In the genomic region with DNA sequence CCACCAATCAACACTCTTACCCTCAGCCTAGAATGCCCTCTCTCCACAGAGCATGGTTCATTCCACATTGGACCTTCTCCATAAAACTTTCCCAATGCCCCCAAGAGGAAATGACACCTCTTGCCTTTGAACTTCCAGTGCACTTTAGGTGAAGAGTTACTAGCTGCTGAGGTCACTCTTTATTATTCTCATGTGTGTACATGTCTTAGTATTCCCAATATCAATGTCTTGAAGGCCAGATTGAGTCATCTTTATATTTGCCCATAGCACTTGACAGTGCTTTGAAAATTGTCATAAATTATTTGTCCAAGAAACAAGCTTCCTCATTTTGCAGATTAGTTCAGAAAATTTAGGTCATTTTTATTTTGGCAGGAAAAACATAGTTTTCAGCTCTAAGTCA, we compare ENCODE assay signal across 18 cellular contexts. TPM values are rescaled to one million over a fixed set of nuclear protein-coding genes. Genes with fewer than 3 reads are reported as not detected.
DNase-seq lines count a peak whose midpoint lies in the region; ATAC-seq, FAIRE-seq and TF ChIP-seq lines count a peak whose summit lies in the region.
"Had no signal": no experiment of that assay in that cellular context is flagged by ENCODE, and none has a peak within 500 bp of the region (broad histone marks: within the 10 kb centered on the region; RNA-seq: fewer than 3 reads in every experiment).

No MANE protein-coding gene starts in this region.

- BruUV-seq in mammary epithelial cell (replicated peaks; lab: Mats Ljungman, UMichigan): no TSS peak

- H3K27me3 ChIP-seq in mammary epithelial cell (ENCODE audit: insufficient read depth, low read length) (no peaks in the 10 kb centered on the region), small intestine (ENCODE audit: control insufficient read depth in 2 of 2, insufficient read depth in 2 of 2, low read length in 2 of 2) (no peaks in the 10 kb centered on the region)
- H3K27me3 ChIP-seq in CD4-positive, alpha-beta memory T cell (ENCODE audit: insufficient read depth, low read length): no peaks in the 10 kb centered on the region
- H3K27me3 ChIP-seq: SJSA1 had no signal

- H3K4me1 Mint-ChIP-seq in CD4-positive, alpha-beta memory T cell: no peaks in the 10 kb centered on the region

- H3K36me3 ChIP-seq in mammary epithelial cell (ENCODE audit: insufficient read depth, low read length): no peaks in the 10 kb centered on the region
- no peaks in the 10 kb centered on the region for H3K36me3 ChIP-seq in small intestine (ENCODE audit: control insufficient read depth in 2 of 2, insufficient read depth in 2 of 2, low read length in 2 of 2)
- H3K36me3 ChIP-seq in CD4-positive, alpha-beta memory T cell (ENCODE audit: insufficient read depth, low read length): no peaks in the 10 kb centered on the region
- H3K36me3 ChIP-seq: SJSA1 had no signal

- POLR2A ChIA-PET in CD4-positive, alpha-beta memory T cell (lab: Charles Lee; ENCODE audit: partially characterized antibody): no interaction called here

- H3K9me3 ChIP-seq in mammary epithelial cell (replicated peaks; ENCODE audit: insufficient read depth, low read length): no peaks in the 10 kb centered on the region
- H3K9me3 ChIP-seq in small intestine (ENCODE audit: control insufficient read depth, low read depth): no peaks in the 10 kb centered on the region
- no peaks in the 10 kb centered on the region for H3K9me3 ChIP-seq in CD4-positive, alpha-beta memory T cell (ENCODE audit: control insufficient read depth in 1 of 2, low read length in 2 of 2)
- H3K9me3 ChIP-seq: SJSA1 had no signal

- no peaks in the 10 kb centered on the region for H3K9me3 Mint-ChIP-seq in activated naive CD4-positive, alpha-beta T cell treated with anti-CD3 and anti-CD28 coated beads, Interleukin-2, amount 50 U/mL, for 72 hours
- H3K9me3 Mint-ChIP-seq in CD4-positive, alpha-beta memory T cell: no peaks in the 10 kb centered on the region
- H3K9me3 Mint-ChIP-seq: CD8-positive, alpha-beta T cell had no signal

- no peaks in the 10 kb centered on the region for H3K36me3 Mint-ChIP-seq in activated naive CD4-positive, alpha-beta T cell treated with anti-CD3 and anti-CD28 coated beads, Interleukin-2, amount 50 U/mL, for 72 hours
- no peaks in the 10 kb centered on the region for H3K36me3 Mint-ChIP-seq in CD4-positive, alpha-beta memory T cell
- H3K36me3 Mint-ChIP-seq: CD8-positive, alpha-beta T cell had no signal

- no peak overlapping the region for H2AFZ ChIP-seq in mammary epithelial cell (ENCODE audit: low read depth, low read length)

- H3K27me3 Mint-ChIP-seq in CD4-positive, alpha-beta memory T cell: no peaks in the 10 kb centered on the region

- H3K27ac ChIP-seq in mammary epithelial cell (ENCODE audit: insufficient read depth, low read depth, low read length): no peak overlapping the region
- H3K27ac ChIP-seq in small intestine (ENCODE audit: low read depth in 1 of 2, low read length in 1 of 2): no peak overlapping the region
- no peak overlapping the region for H3K27ac ChIP-seq in CD4-positive, alpha-beta memory T cell (ENCODE audit: low read depth, low read length)
- H3K27ac ChIP-seq: SJSA1 had no signal

- TF ChIP-seq CTCF in mammary epithelial cell (conservative IDR thresholded peaks at IDR 0.05 in 1 of 2, IDR thresholded peaks at IDR 0.05 in 1 of 2; ENCODE audit: extremely low read depth in 1 of 2, insufficient read depth in 1 of 2, low read depth in 1 of 2, low read length in 2 of 2): no peak

- DNase-seq in ELR (ENCODE audit: low read depth): peak; percentile 23
- DNase-seq in MV-4-11 (lab: John Stamatoyannopoulos, UW): peak; percentile 68
- DNase-seq in mammary epithelial cell: peak; percentile 55
- peak; percentile 28 for DNase-seq in kidney tubule cell (ENCODE audit: low spot score)
- no peak for DNase-seq in activated naive CD4-positive, alpha-beta T cell treated with anti-CD3 and anti-CD28 coated beads, Interleukin-2, amount 50 U/mL, for 72 hours (ENCODE audit: low spot score in 2 of 2)
- DNase-seq in small intestine: no peak
- DNase-seq in CD4-positive, alpha-beta memory T cell: no peak
- DNase-seq: AML-193; CD8-positive, alpha-beta T cell; IMR-90; NCI-H1092 treated with DMSO at 0.1 percent for 48 hours; NCI-H1694; NCI-H2107; SW 1271 had no signal

- no peak overlapping the region for H3K4me2 ChIP-seq in mammary epithelial cell (ENCODE audit: insufficient read depth, low read depth, low read length)

- in situ Hi-C loops in mammary epithelial cell (cut with MboI; ENCODE audit: low sequenced_read_pairs in 2 of 2): no loop called here

- H3K4me3 ChIP-seq in mammary epithelial cell (replicated peaks in 1 of 3; ENCODE audit: insufficient read depth in 1 of 3, low read depth in 2 of 3, low read length in 3 of 3) (no peak overlapping the region), small intestine (ENCODE audit: low read depth in 1 of 2, low read length in 2 of 2) (no peak overlapping the region)
- no peak overlapping the region for H3K4me3 ChIP-seq in CD4-positive, alpha-beta memory T cell (ENCODE audit: low read length in 2 of 2)
- H3K4me3 ChIP-seq: SJSA1 had no signal

- no peak overlapping the region for H3K27ac Mint-ChIP-seq in activated naive CD4-positive, alpha-beta T cell treated with anti-CD3 and anti-CD28 coated beads, Interleukin-2, amount 50 U/mL, for 72 hours
- no peak overlapping the region for H3K27ac Mint-ChIP-seq in CD4-positive, alpha-beta memory T cell
- H3K27ac Mint-ChIP-seq: CD8-positive, alpha-beta T cell had no signal

- peaks cover 12% of the 10 kb centered on the region for H3K4me1 ChIP-seq in mammary epithelial cell (ENCODE audit: insufficient read depth, low read length)
- no peaks in the 10 kb centered on the region for H3K4me1 ChIP-seq in small intestine (ENCODE audit: control insufficient read depth in 2 of 2, insufficient read depth in 1 of 2, low read depth in 1 of 2, low read length in 1 of 2)
- no peaks in the 10 kb centered on the region for H3K4me1 ChIP-seq in CD4-positive, alpha-beta memory T cell (ENCODE audit: insufficient read depth, low read length)
- H3K4me1 ChIP-seq: SJSA1 had no signal

- dilution Hi-C loops in mammary epithelial cell (cut with HindIII; ENCODE audit: low sequenced_read_pairs): no loop called here

- no peaks in the 10 kb centered on the region for H3K79me2 ChIP-seq in mammary epithelial cell (ENCODE audit: insufficient read depth, low read length)

- no peaks in the 10 kb centered on the region for H4K20me1 ChIP-seq in mammary epithelial cell (ENCODE audit: insufficient read depth, low read length)

- H3K9ac ChIP-seq in mammary epithelial cell (ENCODE audit: insufficient read depth, low read length): no peak overlapping the region

- intact Hi-C loops in mammary epithelial cell (cut with micrococcal nuclease): no loop called here
- intact Hi-C loops in CD4-positive, alpha-beta memory T cell (cut with micrococcal nuclease): no loop called here

- FAIRE-seq in small intestine (lab: Jason Lieb, UNC): no peak

- CTCF ChIA-PET in mammary epithelial cell (lab: Charles Lee; ENCODE audit: low non-redundant PET): no interaction called here
- CTCF ChIA-PET in CD4-positive, alpha-beta memory T cell (lab: Charles Lee; ENCODE audit: partially characterized antibody): no interaction called here

- H3K4me3 Mint-ChIP-seq in CD4-positive, alpha-beta memory T cell: no peak overlapping the region
- H3K4me3 Mint-ChIP-seq: CD8-positive, alpha-beta T cell had no signal

- no peak for ATAC-seq in activated naive CD4-positive, alpha-beta T cell treated with anti-CD3 and anti-CD28 coated beads, Interleukin-2, amount 50 U/mL, for 72 hours
- ATAC-seq: CD8-positive, alpha-beta T cell had no signal

RNA-seq across cellular contexts. Expression of gene DNASE2B, which starts 8.1 kb away (rescaled TPM):
- not detected for total RNA-seq in mammary epithelial cell
- polyA plus RNA-seq in mammary epithelial cell (not detected), small intestine (under 1 TPM in 1 of 3 donors, not detected in 2; 0.18 TPM)
- polyA minus RNA-seq in mammary epithelial cell: not detected
- not detected for total RNA-seq in activated naive CD4-positive, alpha-beta T cell treated with anti-CD3 and anti-CD28 coated beads, Interleukin-2, amount 50 U/mL, for 72 hours
- not detected for total RNA-seq in CD4-positive, alpha-beta memory T cell
- polyA plus RNA-seq in CD4-positive, alpha-beta memory T cell: not detected
- total RNA-seq: CD8-positive, alpha-beta T cell; H4; IMR-90; LHCN-M2; RPMI7951; SJSA1 had no signal
- polyA plus RNA-seq: IMR-90 had no signal

Comparison
In these comparisons a context has a peak if more than half of its experiments do, and no peak if none do; other contexts are left out.
1. DNase-seq: peak in ELR (single experiment), MV-4-11 (single experiment), mammary epithelial cell (single experiment) and kidney tubule cell (single experiment); none in activated naive CD4-positive, alpha-beta T cell treated with anti-CD3 and anti-CD28 coated beads, Interleukin-2, amount 50 U/mL, for 72 hours (0 of 2), small intestine (single experiment) and CD4-positive, alpha-beta memory T cell (0 of 5).